ENCODE assay signal across 8 cellular contexts in the genomic region with DNA sequence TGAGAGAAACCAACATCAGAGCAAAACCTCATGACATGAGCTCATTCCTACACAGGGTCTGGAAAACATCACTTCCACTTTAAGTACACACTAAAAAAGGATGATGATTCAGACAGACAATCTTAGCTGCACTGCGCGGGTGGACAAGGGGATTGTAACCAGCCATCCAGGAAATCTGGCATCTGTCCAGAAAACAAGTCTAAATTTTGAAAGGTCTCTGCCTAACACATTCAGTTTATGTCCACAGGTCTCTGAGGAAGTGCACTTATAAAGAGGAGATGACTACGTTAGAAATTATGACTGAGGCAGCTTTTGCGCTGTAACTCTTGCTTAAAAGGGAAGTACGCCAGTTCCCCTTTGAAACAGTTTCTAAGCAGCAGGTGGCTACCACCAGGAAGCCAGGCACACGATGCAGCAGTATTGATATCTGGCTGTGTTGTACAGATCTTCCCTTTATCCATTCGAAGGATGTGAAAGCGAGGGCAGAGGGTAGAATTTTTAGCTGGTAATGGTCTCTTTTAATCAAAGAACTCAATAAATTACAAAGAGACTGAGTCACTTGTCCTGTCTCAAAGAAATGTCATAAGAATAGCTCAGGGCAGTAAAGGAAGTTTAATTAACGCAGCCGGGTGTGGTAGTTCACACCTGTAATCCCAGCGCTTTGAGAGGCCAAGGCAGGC.
DNase-seq lines count a peak whose midpoint lies in the region; ATAC-seq, FAIRE-seq and TF ChIP-seq lines count a peak whose summit lies in the region.

No MANE protein-coding gene starts in this region.

- H3K36me3 ChIP-seq in brain microvascular endothelial cell (replicated peaks) (no peaks in the 10 kb centered on the region), lower lobe of right lung (no peaks in the 10 kb centered on the region), transverse colon (no peaks in the 10 kb centered on the region)

- ATAC-seq in HG02938 (IDR thresholded peaks at IDR 0.05; ENCODE audit: unreplicated experiment) (peak; percentile 71), lower lobe of right lung (peak; percentile 82 to 85)

- no peaks in the 10 kb centered on the region for H3K9me3 ChIP-seq in AG04450 (ENCODE audit: control insufficient read depth, insufficient read depth, low read length)
- no peaks in the 10 kb centered on the region for H3K9me3 ChIP-seq in lower lobe of right lung
- no peaks in the 10 kb centered on the region for H3K9me3 ChIP-seq in transverse colon

- 3 to 14% methylated on average over 10 to 11 of the region's 11 CpGs for WGBS in transverse colon (ENCODE audit: low coverage in 1 of 2), 2 donors

- CTCF ChIA-PET in AG04450 (lab: Charles Lee), result interaction anchor here (1.0 to 1.8 kb wide), 2 partner anchors 13 to 15 kb away, joined by 4 read pairs; no protein-coding TSS in a partner anchor

- peak; percentile 83 for FAIRE-seq in GM12891 (lab: Jason Lieb, UNC)

- in situ Hi-C loops in brain microvascular endothelial cell (cut with HindIII; ENCODE audit: low pct_ligation_motif_present, low sequenced_read_pairs), result no loop called here
- in situ Hi-C loops in transverse colon (cut with MboI; ENCODE audit: low pct_ligation_motif_present in 1 of 4, low pct_unique_long_range_greater_than_20kb in 1 of 4, low sequenced_read_pairs in 3 of 4), result loop anchor here in 2 of 4 donors (25.0 kb wide), 1 partner anchor 1045 kb away; no protein-coding TSS in a partner anchor

- H3K4me1 ChIP-seq in lower lobe of right lung, result peaks cover 23% of the 10 kb centered on the region
- H3K4me1 ChIP-seq in transverse colon, result peaks cover 0 to 21% (median 7%) of the 10 kb centered on the region in 4 donors

- TF ChIP-seq POLR2A in GM12891 (IDR thresholded peaks at IDR 0.05; ENCODE audit: low read depth, low read length) (no peak), transverse colon (IDR thresholded peaks at IDR 0.05) (no peak)

- peak overlapping the region; percentile 28 for H3K4me3 ChIP-seq in AG04450 (ENCODE audit: low read depth, low read length)
- H3K4me3 ChIP-seq in brain microvascular endothelial cell (ENCODE audit: low read depth, low read length), result no peak overlapping the region
- H3K4me3 ChIP-seq in lower lobe of right lung, result no peak overlapping the region
- no peak overlapping the region for H3K4me3 ChIP-seq in transverse colon

- no peaks in the 10 kb centered on the region for H3K27me3 ChIP-seq in AG04450 (ENCODE audit: control insufficient read depth, insufficient read depth, low read length)
- H3K27me3 ChIP-seq in brain microvascular endothelial cell (replicated peaks), result no peaks in the 10 kb centered on the region
- H3K27me3 ChIP-seq in lower lobe of right lung (ENCODE audit: low read depth), result no peaks in the 10 kb centered on the region
- H3K27me3 ChIP-seq in transverse colon, result no peaks in the 10 kb centered on the region

- POLR2A ChIA-PET in AG04450 (lab: Yijun Ruan, JAX), result interaction anchor here (0.6 kb wide), 2 partner anchors 95 to 150 kb away, joined by 3 to 5 read pairs; no protein-coding TSS in a partner anchor

- H3K27ac ChIP-seq in AG04450 (ENCODE audit: low read depth, low read length) (peak overlapping the region; percentile 71), brain microvascular endothelial cell (peak overlapping the region; percentile 68), lower lobe of right lung (peak overlapping the region; percentile 56), transverse colon (peak overlapping the region; percentile 20 to 71 (median 60))

- TF ChIP-seq EP300 in transverse colon (IDR thresholded peaks at IDR 0.05; ENCODE audit: low read depth), result no peak

- intact Hi-C loops in lower lobe of right lung (cut with DNase I), result no loop called here
- intact Hi-C loops in transverse colon (cut with DNase I; ENCODE audit: low total_unique reads), result loop anchor here (10.0 kb wide), 1 partner anchor 92 kb away; no protein-coding TSS in a partner anchor

- DNase-seq in AG04450 (ENCODE audit: low read depth, low spot score) (peak; percentile 80), GM12891 (ENCODE audit: insufficient read length, low spot score) (peak; percentile 29), NOMO-1 (lab: John Stamatoyannopoulos, UW; ENCODE audit: unreplicated experiment in 2 of 2) (peak; percentile 93 to 100), brain microvascular endothelial cell (peak; percentile 84), lower lobe of right lung (peak; percentile 48), transverse colon (peak; percentile 37), NCI-H526 (lab: John Stamatoyannopoulos, UW) (no peak)

- TF ChIP-seq CTCF in AG04450 (IDR thresholded peaks at IDR 0.05; ENCODE audit: low read depth, low read length) (no peak), brain microvascular endothelial cell (IDR thresholded peaks at IDR 0.05; ENCODE audit: low read depth, low read length, missing control alignments) (no peak), lower lobe of right lung (IDR thresholded peaks at IDR 0.05) (no peak), transverse colon (IDR thresholded peaks at IDR 0.05) (no peak)

TF ChIP-seq in GM12891, 5 proteins besides CTCF, POLR2A, EP300 and RAD21:
- peak; percentile 92 for TF ChIP-seq SPI1 (IDR thresholded peaks at IDR 0.05; ENCODE audit: low read depth, low read length)
- no peak for TF ChIP-seq TAF1 (IDR thresholded peaks at IDR 0.05; ENCODE audit: low read depth, low read length)

Comparison
In these comparisons a context has a peak if more than half of its experiments do, and no peak if none do; other contexts are left out.
1. DNase-seq: peak in AG04450 (single experiment), GM12891 (single experiment), NOMO-1 (2 of 2), brain microvascular endothelial cell (single experiment), lower lobe of right lung (single experiment) and transverse colon (single experiment); none in NCI-H526 (0 of 2).
2. Peak in every context shown above with its lines, with median percentiles within 50 percentile points of each other: H3K27ac ChIP-seq.